In genomic region chr3:128620268-128620691, GRCh38 we compare ENCODE assay signal across 10 cellular contexts. TPM values are rescaled to one million over a fixed set of nuclear protein-coding genes. Genes with fewer than 3 reads are reported as not detected.
DNase-seq lines count a peak whose midpoint lies in the region; ATAC-seq, FAIRE-seq and TF ChIP-seq lines count a peak whose summit lies in the region.
"Had no signal": no experiment of that assay in that cellular context is flagged by ENCODE, and none has a peak within 500 bp of the region (broad histone marks: within the 10 kb centered on the region; RNA-seq: fewer than 3 reads in every experiment).

No MANE protein-coding gene starts in this region.

- no peak overlapping the region for H2BK120ac ChIP-seq in H9 (ENCODE audit: low read depth, low read length, poor library complexity, severe bottlenecking)

- no peaks in the 10 kb centered on the region for H3K79me1 ChIP-seq in H9 (ENCODE audit: insufficient read depth, low read depth, low read length, poor library complexity, severe bottlenecking)

- H3K79me2 ChIP-seq in H9 (ENCODE audit: insufficient read depth, low read length) = no peaks in the 10 kb centered on the region; the same call in 1 of the 2 replicates

- H3K23me2 ChIP-seq in H9 (ENCODE audit: insufficient read length, low read depth, low read length, poor library complexity, severe bottlenecking) = peaks cover 3% of the 10 kb centered on the region

- H3K36me3 Mint-ChIP-seq in H9 (ENCODE audit: insufficient read depth in 1 of 3, low read depth in 3 of 3) (peaks cover 39 to 68% (median 51%) of the 10 kb centered on the region in 3 experiments; a peak in 6 of 7 replicates), natural killer cell (peaks cover 4% of the 10 kb centered on the region)
- peaks cover 52% of the 10 kb centered on the region for H3K36me3 Mint-ChIP-seq in activated CD8-positive, alpha-beta T cell treated with anti-CD3 and anti-CD28 coated beads for 36 hours (ENCODE audit: low read depth)

- no peak overlapping the region for H3K23ac ChIP-seq in H9 (ENCODE audit: insufficient read length, low read depth, low read length)

- intact Hi-C loops in activated CD8-positive, alpha-beta T cell treated with anti-CD3 and anti-CD28 coated beads for 36 hours (cut with micrococcal nuclease) = no loop called here
- intact Hi-C loops in natural killer cell (cut with micrococcal nuclease) = no loop called here

- TF ChIP-seq CTCF in H9 (conservative IDR thresholded peaks at IDR 0.05) = peak; percentile 35; the same call in 2 of the 3 replicates
- TF ChIP-seq CTCF in activated CD8-positive, alpha-beta T cell treated with anti-CD3 and anti-CD28 coated beads for 36 hours (IDR thresholded peaks at IDR 0.05) = peak; percentile 24
- no peak for TF ChIP-seq CTCF in natural killer cell (IDR thresholded peaks at IDR 0.05)

- no peak overlapping the region for H3K18ac ChIP-seq in H9 (ENCODE audit: insufficient read length, low read depth, low read length)

- H3K9me3 Mint-ChIP-seq in H9 (no peaks in the 10 kb centered on the region), natural killer cell (no peaks in the 10 kb centered on the region)
- H3K9me3 Mint-ChIP-seq in activated CD8-positive, alpha-beta T cell treated with anti-CD3 and anti-CD28 coated beads for 36 hours = no peaks in the 10 kb centered on the region

- no peak overlapping the region for H2AFZ ChIP-seq in H9 (ENCODE audit: low read length)

- H2BK15ac ChIP-seq in H9 (ENCODE audit: low read depth, low read length) = no peak overlapping the region

- no peak overlapping the region for H3K4me3 Mint-ChIP-seq in H9
- peak overlapping the region; percentile 31 for H3K4me3 Mint-ChIP-seq in activated CD8-positive, alpha-beta T cell treated with anti-CD3 and anti-CD28 coated beads for 36 hours
- peak overlapping the region; percentile 31 for H3K4me3 Mint-ChIP-seq in natural killer cell

- no peak overlapping the region for H3K14ac ChIP-seq in H9 (ENCODE audit: insufficient read depth, low read length)

- H3K4me2 ChIP-seq in H9 (ENCODE audit: insufficient read depth, insufficient read length, low read length) = no peak overlapping the region

- no peak overlapping the region for H3K9ac ChIP-seq in H9 (ENCODE audit: extremely low read depth, insufficient read length, low read length)

- no peak overlapping the region for H2BK5ac ChIP-seq in H9 (ENCODE audit: insufficient read length, low read length)

- no peaks in the 10 kb centered on the region; the same call in 1 of the 2 replicates for H3K4me1 ChIP-seq in H9 (ENCODE audit: insufficient read depth, low read length)

- no peak for FAIRE-seq in HTR-8/SVneo (lab: Jason Lieb, UNC)

- peaks cover 11 to 13% of the 10 kb centered on the region in 2 experiments for H3K4me1 Mint-ChIP-seq in H9
- H3K4me1 Mint-ChIP-seq in activated CD8-positive, alpha-beta T cell treated with anti-CD3 and anti-CD28 coated beads for 36 hours (ENCODE audit: low read depth) = peaks cover 29% of the 10 kb centered on the region
- H3K4me1 Mint-ChIP-seq in natural killer cell = peaks cover 25 to 56% of the 10 kb centered on the region in 2 donors

- no peak overlapping the region for H2AK5ac ChIP-seq in H9 (ENCODE audit: insufficient read length, low read length)

- no peak overlapping the region for H3K56ac ChIP-seq in H9 (ENCODE audit: insufficient read length, low read depth, low read length)

- no peak overlapping the region for H3T11ph ChIP-seq in H9 (ENCODE audit: low read length)

- no peak overlapping the region for H2BK20ac ChIP-seq in H9 (ENCODE audit: low read depth, low read length, poor library complexity, severe bottlenecking)

- no peak overlapping the region for H4K8ac ChIP-seq in H9 (replicated peaks; ENCODE audit: insufficient read length, low read depth, low read length)

- no peaks in the 10 kb centered on the region for H4K20me1 ChIP-seq in H9 (ENCODE audit: control insufficient read depth, insufficient read depth, insufficient read length)

- CTCF ChIA-PET in activated CD8-positive, alpha-beta T cell treated with anti-CD3 and anti-CD28 coated beads for 36 hours (lab: Charles Lee) = interaction anchor here (1.0 to 1.6 kb wide), 4 partner anchors 9 to 350 kb away, joined by 3 to 6 read pairs (median 4); no protein-coding TSS in a partner anchor

- H3K27me3 ChIP-seq in H9 (ENCODE audit: insufficient read depth, low read length) = no peaks in the 10 kb centered on the region

- DNase-seq in DMS 273 (lab: John Stamatoyannopoulos, UW; ENCODE audit: unreplicated experiment) (peak; percentile 49), DMS 273 treated with DMSO at 0.1 percent for 48 hours (lab: John Stamatoyannopoulos, UW) (no peak), H9 (no peak), natural killer cell (no peak), HTR-8/SVneo (ENCODE audit: insufficient read length, low spot score) (no peak)
- DNase-seq in activated CD8-positive, alpha-beta T cell treated with anti-CD3 and anti-CD28 coated beads for 36 hours = peak; percentile 73
- no peak for DNase-seq in activated effector memory CD4-positive, alpha-beta T cell treated with anti-CD3 and anti-CD28 coated beads, Interleukin-2, amount 50 U/mL, for 16 hours
- DNase-seq: 8988T, SHP77 treated with DMSO at 0.1 percent for 48 hours had no signal

- no peak overlapping the region for H2BK12ac ChIP-seq in H9 (ENCODE audit: insufficient read length, low read depth, low read length)

- no peaks in the 10 kb centered on the region for H3K9me3 ChIP-seq in H9 (ENCODE audit: control insufficient read depth, low read depth, low read length)

- no peak overlapping the region for H4K5ac ChIP-seq in H9 (ENCODE audit: insufficient read length, low read depth, low read length)

- POLR2A ChIA-PET in activated CD8-positive, alpha-beta T cell treated with anti-CD3 and anti-CD28 coated beads for 36 hours (lab: Charles Lee) = interaction anchor here (1.1 to 1.5 kb wide), 3 partner anchors 11 to 35 kb away, joined by 3 to 7 read pairs (median 4); partner anchors contain the start of gene RPN1

- H3K27me3 Mint-ChIP-seq in H9 (ENCODE audit: low read depth) (no peaks in the 10 kb centered on the region), natural killer cell (ENCODE audit: low read depth in 2 of 2) (no peaks in the 10 kb centered on the region)
- H3K27me3 Mint-ChIP-seq in activated CD8-positive, alpha-beta T cell treated with anti-CD3 and anti-CD28 coated beads for 36 hours = no peaks in the 10 kb centered on the region

- H3K27ac Mint-ChIP-seq in H9 (no peak overlapping the region; a peak in 1 of 7 replicates), natural killer cell (peak overlapping the region; percentile 58 to 74)
- peak overlapping the region; percentile 94 for H3K27ac Mint-ChIP-seq in activated CD8-positive, alpha-beta T cell treated with anti-CD3 and anti-CD28 coated beads for 36 hours

- no peak for ATAC-seq in activated CD8-positive, alpha-beta T cell treated with anti-CD3 and anti-CD28 coated beads for 36 hours
- ATAC-seq in natural killer cell (no peak), GM21390 (IDR thresholded peaks at IDR 0.05; ENCODE audit: unreplicated experiment) (no peak)

- H4K91ac ChIP-seq in H9 (ENCODE audit: insufficient read length, low read depth, low read length) = no peak overlapping the region

- no CpG with 5 or more reads among the region's 9 CpGs for WGBS in H9 (ENCODE audit: extremely low coverage, insufficient read length, low lambda C conversion rate)

- no peak overlapping the region for H3K4ac ChIP-seq in H9 (ENCODE audit: low read depth, low read length)

- no peak overlapping the region for H3K27ac ChIP-seq in H9 (ENCODE audit: insufficient read length, low read depth, low read length)

RNA-seq across cellular contexts. Expression of gene RPN1, which starts 30.3 kb away (rescaled TPM):
- total RNA-seq in H9 (2021) (170 and 174 TPM in 2 replicates), natural killer cell (100 to 1,000 TPM in 1 of 3 donors, 10 to 100 TPM in 2; 90.5 to 130 (median 92.1) TPM)
- 100 to 1,000 TPM; 133 TPM for total RNA-seq in activated CD8-positive, alpha-beta T cell treated with anti-CD3 and anti-CD28 coated beads for 36 hours

Comparison
In these comparisons a context has a peak if more than half of its experiments do, and no peak if none do; other contexts are left out.
1. DNase-seq: peak in DMS 273 (single experiment) and activated CD8-positive, alpha-beta T cell treated with anti-CD3 and anti-CD28 coated beads for 36 hours (single experiment); none in DMS 273 treated with DMSO at 0.1 percent for 48 hours (single experiment), H9 (single experiment), natural killer cell (single experiment), activated effector memory CD4-positive, alpha-beta T cell treated with anti-CD3 and anti-CD28 coated beads, Interleukin-2, amount 50 U/mL, for 16 hours (single experiment) and HTR-8/SVneo (single experiment).
2. H3K27ac Mint-ChIP-seq: peak in activated CD8-positive, alpha-beta T cell treated with anti-CD3 and anti-CD28 coated beads for 36 hours (single experiment) and natural killer cell (2 of 2); none in H9 (0 of 3).
3. H3K4me3 Mint-ChIP-seq: peak in activated CD8-positive, alpha-beta T cell treated with anti-CD3 and anti-CD28 coated beads for 36 hours (single experiment) and natural killer cell (single experiment); none in H9 (0 of 2).